Comparison of ENCODE assay signal across 9 cellular contexts in the genomic region with DNA sequence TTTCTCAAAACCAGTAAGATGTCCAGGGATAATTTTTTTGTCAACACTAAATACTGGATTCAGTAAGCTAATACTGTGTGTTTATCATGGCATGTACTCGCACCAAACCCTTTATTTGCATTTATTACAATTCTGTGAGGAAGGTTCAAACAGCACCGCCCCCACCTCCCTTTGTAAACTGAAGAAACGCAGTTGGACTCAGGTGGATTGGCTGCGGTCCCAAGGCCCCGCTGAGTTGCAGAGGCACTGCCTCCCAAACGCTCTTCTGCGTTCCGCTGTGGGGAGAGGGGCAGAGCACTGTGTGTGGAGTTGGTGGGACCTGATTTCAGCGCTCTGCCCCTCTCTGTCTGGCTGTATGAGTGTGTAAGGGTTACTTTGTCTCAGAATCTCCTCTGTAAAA. TPM values are rescaled to one million over a fixed set of nuclear protein-coding genes. Genes with fewer than 3 reads are reported as not detected.
DNase-seq lines count a peak whose midpoint lies in the region; ATAC-seq, FAIRE-seq and TF ChIP-seq lines count a peak whose summit lies in the region.
"Had no signal": no experiment of that assay in that cellular context is flagged by ENCODE, and none has a peak within 500 bp of the region (broad histone marks: within the 10 kb centered on the region; RNA-seq: fewer than 3 reads in every experiment).

No MANE protein-coding gene starts in this region.

- peak; percentile 2 to 30 (median 12) for ATAC-seq in pancreas

- no peaks in the 10 kb centered on the region for H3K9me3 ChIP-seq in pancreas

- intact Hi-C loops in pancreas (cut with DNase I): loop anchor here in 2 of 3 donors (5.0 kb wide), 2 partner anchors 76 to 81 kb away; no protein-coding TSS in a partner anchor

- peaks cover 8 to 17% (median 8%) of the 10 kb centered on the region in 3 donors for H3K4me1 ChIP-seq in pancreas

- in situ Hi-C loops in astrocyte of the spinal cord (cut with HindIII; ENCODE audit: low sequenced_read_pairs): no loop called here

- peak; percentile 70 to 86 for DNase-seq in NCI-H2081 (lab: John Stamatoyannopoulos, UW)
- DNase-seq in NCI-H2081 treated with DMSO at 0.1 percent for 48 hours (lab: John Stamatoyannopoulos, UW): no peak
- peak; percentile 1 for DNase-seq in NCI-H187 treated with DMSO at 0.1 percent for 48 hours (lab: John Stamatoyannopoulos, UW)
- no peak for DNase-seq in astrocyte of the spinal cord (ENCODE audit: low read depth, low spot score)
- peak in 5 of 6 donors; percentile 50 to 85 (median 71) for DNase-seq in pancreas
- no peak for DNase-seq in hypothalamus (lab: John Stamatoyannopoulos, UW)
- no peak for DNase-seq in GDM1 (lab: John Stamatoyannopoulos, UW)
- no peak for DNase-seq in stimulated activated CD4-positive, alpha-beta T cell treated with anti-CD3 and anti-CD28 coated beads, Interleukin-15, amount 100 ng/mL, for 24 hours

- WGBS in pancreas, 2 donors: 19 to 24% methylated on average over 9 of the region's 9 CpGs

- peaks cover 0 to 18% (median 1%) of the 10 kb centered on the region in 3 donors for H3K36me3 ChIP-seq in pancreas

- TF ChIP-seq CTCF in astrocyte of the spinal cord (IDR thresholded peaks at IDR 0.05; ENCODE audit: low read depth, low read length): no peak
- TF ChIP-seq CTCF in pancreas (IDR thresholded peaks at IDR 0.05): no peak

- H3K27me3 ChIP-seq in pancreas: no peaks in the 10 kb centered on the region

- FAIRE-seq in pancreas (lab: Jason Lieb, UNC): no peak

- H3K27ac ChIP-seq in pancreas: peak overlapping the region in 2 of 4 donors; percentile 52 to 93
- H3K27ac ChIP-seq: parathyroid adenoma had no signal

- H3K4me3 ChIP-seq in astrocyte of the spinal cord (ENCODE audit: low read depth, low read length) (peak overlapping the region; percentile 87), pancreas (peak overlapping the region in 3 of 4 donors; percentile 65 to 85 (median 70))

RNA-seq across cellular contexts. Expression of a gene that starts 1.2 kb away (rescaled TPM):
- total RNA-seq in pancreas: 10 to 100 TPM in 1 of 6 donors, 1 to 10 TPM in 5; 6.6 to 12.2 (median 7.8) TPM
- 10 to 100 TPM in 1 of 2 donors, 1 to 10 TPM in 1; 9.0 to 11.9 TPM for polyA plus RNA-seq in pancreas

RNA-seq across cellular contexts. Expression of a gene that starts 20.8 kb away (rescaled TPM):
- total RNA-seq in pancreas: 10 to 100 TPM; 29.2 to 50.7 (median 32.2) TPM
- polyA plus RNA-seq in pancreas: 10 to 100 TPM; 50.0 to 51.3 TPM

RNA-seq across cellular contexts. Expression of a gene that starts 23.6 kb away (rescaled TPM):
- total RNA-seq in pancreas: 10 to 100 TPM; 10.3 to 17.6 (median 13.3) TPM
- polyA plus RNA-seq in pancreas: 10 to 100 TPM; 16.6 to 20.9 TPM

RNA-seq across cellular contexts. Expression of a gene that starts 38.4 kb away (rescaled TPM):
- total RNA-seq in pancreas: 1 to 10 TPM; 3.9 to 5.8 (median 4.8) TPM
- polyA plus RNA-seq in pancreas: 10 to 100 TPM in 1 of 2 donors, 1 to 10 TPM in 1; 5.1 to 12.7 TPM

RNA-seq across cellular contexts. Expression of a gene that starts 52.8 kb away (rescaled TPM):
- 10 to 100 TPM; 56.6 to 88.2 (median 67.7) TPM for total RNA-seq in pancreas
- 100 to 1,000 TPM in 1 of 2 donors, 10 to 100 TPM in 1; 57.2 to 118 TPM for polyA plus RNA-seq in pancreas

Comparison
In these comparisons a context has a peak if more than half of its experiments do, and no peak if none do; other contexts are left out.
1. DNase-seq: peak in NCI-H2081 (2 of 2), NCI-H187 treated with DMSO at 0.1 percent for 48 hours (single experiment) and pancreas (5 of 6); none in NCI-H2081 treated with DMSO at 0.1 percent for 48 hours (single experiment), astrocyte of the spinal cord (single experiment), hypothalamus (0 of 51), GDM1 (single experiment) and stimulated activated CD4-positive, alpha-beta T cell treated with anti-CD3 and anti-CD28 coated beads, Interleukin-15, amount 100 ng/mL, for 24 hours (single experiment).